Comparison of ENCODE assay signal across 16 cellular contexts in the genomic region with DNA sequence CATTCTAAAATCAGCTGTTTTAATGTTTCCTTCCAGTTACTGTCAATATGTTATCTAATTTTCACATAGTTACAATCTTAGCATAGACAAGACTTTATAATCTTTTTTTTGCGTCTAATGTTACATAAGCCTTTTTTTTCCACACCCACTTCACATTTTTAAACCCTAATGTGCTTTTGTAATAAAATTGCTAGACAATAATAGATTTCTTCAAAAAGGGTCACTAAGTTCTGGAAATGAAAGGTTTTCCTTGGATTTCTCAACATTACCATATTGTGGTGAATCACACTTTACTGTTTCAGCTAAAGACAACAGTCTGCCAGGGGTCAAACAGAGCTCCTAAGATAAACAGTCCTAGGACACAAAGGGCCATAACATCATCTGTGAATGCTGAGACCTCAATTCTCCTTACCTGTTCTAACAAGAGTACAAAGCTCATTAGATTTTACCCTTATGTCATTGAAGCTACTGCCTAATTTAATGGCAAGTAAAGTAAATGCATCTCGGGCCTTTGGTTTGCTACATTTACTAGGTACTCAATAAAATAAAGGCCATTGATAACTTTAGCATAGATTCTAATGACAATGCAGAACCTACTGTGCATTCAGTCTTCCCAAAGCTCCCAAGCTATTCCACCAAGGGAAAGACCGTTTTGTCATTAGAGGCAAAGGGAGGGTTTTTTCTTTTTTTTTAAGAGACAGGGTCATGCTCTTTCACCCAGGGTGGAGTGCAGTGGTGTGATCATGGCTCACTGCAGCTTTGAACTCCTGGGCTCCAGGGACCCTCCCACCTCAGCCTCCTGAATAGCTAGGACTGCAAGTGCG.
DNase-seq lines count a peak whose midpoint lies in the region; ATAC-seq and TF ChIP-seq lines count a peak whose summit lies in the region.
"Had no signal": no experiment of that assay in that cellular context is flagged by ENCODE, and none has a peak within 500 bp of the region (broad histone marks: within the 10 kb centered on the region; RNA-seq: fewer than 3 reads in every experiment).

No MANE protein-coding gene starts in this region.

- H3K27me3 ChIP-seq in left lung = no peaks in the 10 kb centered on the region
- H3K27me3 ChIP-seq: body of pancreas had no signal

- H3K4me3 ChIP-seq in cardiac fibroblast (replicated peaks in 1 of 2; ENCODE audit: low read depth in 2 of 2, low read length in 2 of 2) (no peak overlapping the region), left lung (no peak overlapping the region)
- H3K4me3 ChIP-seq: body of pancreas, GM12878 had no signal

- intact Hi-C loops in left lung (cut with DNase I) = no loop called here

- no peak overlapping the region for H3K27ac ChIP-seq in left lung
- H3K27ac ChIP-seq: body of pancreas had no signal

- H3K4me1 ChIP-seq in left lung = peaks cover 0 to 28% of the 10 kb centered on the region in 2 donors

- no peaks in the 10 kb centered on the region for H3K36me3 ChIP-seq in left lung

- TF ChIP-seq CTCF in cardiac fibroblast (IDR thresholded peaks at IDR 0.05; ENCODE audit: low read depth, low read length) (no peak), left lung (IDR thresholded peaks at IDR 0.05) (no peak)

- DNase-seq in AG20443 (ENCODE audit: low spot score) (peak; percentile 32), LHCN-M2 (ENCODE audit: low read depth) (peak; percentile 68), cardiac fibroblast (ENCODE audit: low read depth in 2 of 2) (peak; percentile 71), left lung (no peak), cerebellar cortex (ENCODE audit: low spot score) (no peak), SKM-1 treated with dmso at 0.1 percent for 144 hours (lab: John Stamatoyannopoulos, UW; ENCODE audit: unreplicated experiment) (no peak)
- DNase-seq in activated CD4-positive, alpha-beta T cell treated with anti-CD3 and anti-CD28 coated beads for 1 hour = no peak
- DNase-seq: activated CD8-positive, alpha-beta T cell treated with anti-CD3 and anti-CD28 coated beads for 36 hours; body of pancreas; DMS79 treated with DMSO at 0.1 percent for 48 hours; effector memory CD4-positive, alpha-beta T cell; kidney glomerular epithelial cell; NCI-H1436 treated with DMSO at 0.1 percent for 48 hours; NCI-H69 had no signal

- H3K9me3 ChIP-seq in left lung = no peaks in the 10 kb centered on the region
- H3K9me3 ChIP-seq: body of pancreas had no signal

- peak; percentile 22 for ATAC-seq in left lung
- ATAC-seq in GM19328 (IDR thresholded peaks at IDR 0.05; ENCODE audit: unreplicated experiment) = no peak
- ATAC-seq: activated CD8-positive, alpha-beta T cell treated with anti-CD3 and anti-CD28 coated beads for 36 hours; body of pancreas; GM12878 had no signal

Comparison
In these comparisons a context has a peak if more than half of its experiments do, and no peak if none do; other contexts are left out.
1. DNase-seq: peak in AG20443 (single experiment), LHCN-M2 (single experiment) and cardiac fibroblast (2 of 2); none in left lung (0 of 2), activated CD4-positive, alpha-beta T cell treated with anti-CD3 and anti-CD28 coated beads for 1 hour (single experiment), cerebellar cortex (single experiment) and SKM-1 treated with dmso at 0.1 percent for 144 hours (single experiment).